ENCODE assay signal across 21 cellular contexts in the genomic region with DNA sequence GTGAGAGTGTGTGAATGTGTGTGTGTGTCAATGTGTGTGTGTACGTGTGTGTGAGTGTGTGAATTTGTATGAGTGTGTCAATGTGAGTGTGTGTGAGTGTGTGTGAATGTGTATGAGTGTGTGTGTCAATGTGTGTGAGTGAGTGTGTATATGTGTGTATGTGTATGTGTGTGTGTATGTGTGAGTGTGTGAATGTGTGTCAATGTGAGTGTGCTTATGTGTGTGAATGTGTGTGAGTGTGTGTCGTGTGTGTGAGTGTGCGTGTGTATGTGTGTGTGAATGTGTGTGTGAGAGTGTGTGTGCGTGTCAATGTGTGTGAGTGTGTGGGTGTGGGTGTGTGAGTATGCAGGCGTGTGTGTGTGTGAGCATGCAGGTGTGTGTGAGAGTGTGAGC.
"Had no signal": no experiment of that assay in that cellular context is flagged by ENCODE, and none has a peak within 500 bp of the region (broad histone marks: within the 10 kb centered on the region; RNA-seq: fewer than 3 reads in every experiment).

No MANE protein-coding gene starts in this region.

- H3K36me3 Mint-ChIP-seq: activated naive CD4-positive, alpha-beta T cell treated with anti-CD3 and anti-CD28 coated beads, Interleukin-2, amount 50 U/mL, for 24 hours; stimulated activated naive B cell treated with anti-CD40 and anti-IgM and Interleukin-4, amounts not matched to agents 10 μg/mL and 1 μg/mL and 100 μg/mL, for 72 hours had no signal

- H3K9me3 Mint-ChIP-seq: activated CD4-positive, alpha-beta T cell treated with anti-CD3 and anti-CD28 coated beads, Interleukin-2, amount 10 ng/mL, durations not matched to agents 7 days and 5 days; activated naive CD4-positive, alpha-beta T cell treated with anti-CD3 and anti-CD28 coated beads, Interleukin-2, amount 50 U/mL, for 24 hours; activated T-cell treated with anti-CD3 and anti-CD28 coated beads, Interleukin-2, amount 50 U/mL, for 72 hours; dendritic cell treated with granulocyte-macrophage colony-stimulating factor and Interleukin-4, amounts not matched to agents 40 ng/mL and 50 ng/mL, for 4 days; nephron; stimulated activated naive B cell treated with anti-CD40 and anti-IgM and Interleukin-4, amounts not matched to agents 10 μg/mL and 1 μg/mL and 100 μg/mL, for 72 hours had no signal

- FAIRE-seq: keratinocyte had no signal

- H3K9me3 ChIP-seq: ascending aorta, breast epithelium, thyroid gland had no signal

- H3K27me3 ChIP-seq: ascending aorta, breast epithelium, thyroid gland had no signal

- H3K4me3 ChIP-seq: ascending aorta, breast epithelium, lung, thyroid gland had no signal

- H3K4me1 ChIP-seq: ascending aorta, breast epithelium, thyroid gland had no signal

- H3K36me3 ChIP-seq: ascending aorta, breast epithelium, thyroid gland had no signal

- H3K27ac ChIP-seq: ascending aorta, breast epithelium, thyroid gland had no signal

- H3K27ac Mint-ChIP-seq: activated CD4-positive, alpha-beta T cell treated with anti-CD3 and anti-CD28 coated beads, Interleukin-2, amount 10 ng/mL, durations not matched to agents 7 days and 5 days; activated naive CD4-positive, alpha-beta T cell treated with anti-CD3 and anti-CD28 coated beads, Interleukin-2, amount 50 U/mL, for 24 hours; activated T-cell treated with anti-CD3 and anti-CD28 coated beads, Interleukin-2, amount 50 U/mL, for 72 hours; dendritic cell treated with granulocyte-macrophage colony-stimulating factor and Interleukin-4, amounts not matched to agents 40 ng/mL and 50 ng/mL, for 4 days; nephron; stimulated activated naive B cell treated with anti-CD40 and anti-IgM and Interleukin-4, amounts not matched to agents 10 μg/mL and 1 μg/mL and 100 μg/mL, for 72 hours had no signal

- DNase-seq: activated gamma-delta T cell; activated T-cell treated with anti-CD3 and anti-CD28 coated beads, Interleukin-2, amount 50 U/mL, for 72 hours; cerebellar nuclear complex; effector memory CD4-positive, alpha-beta T cell; foreskin fibroblast; hypothalamus; midbrain; nucleus accumbens; retina; stimulated activated naive B cell treated with anti-CD40 and anti-IgM and Interleukin-4, amounts not matched to agents 10 μg/mL and 1 μg/mL and 100 μg/mL, for 72 hours; T-helper 1 cell; T-helper 9 cell; thyroid gland had no signal

- ATAC-seq: activated T-cell treated with anti-CD3 and anti-CD28 coated beads, Interleukin-2, amount 50 U/mL, for 72 hours; stimulated activated naive B cell treated with anti-CD40 and anti-IgM and Interleukin-4, amounts not matched to agents 10 μg/mL and 1 μg/mL and 100 μg/mL, for 72 hours had no signal

- H3K4me3 Mint-ChIP-seq: activated CD4-positive, alpha-beta T cell treated with anti-CD3 and anti-CD28 coated beads, Interleukin-2, amount 10 ng/mL, durations not matched to agents 7 days and 5 days; activated naive CD4-positive, alpha-beta T cell treated with anti-CD3 and anti-CD28 coated beads, Interleukin-2, amount 50 U/mL, for 24 hours; activated T-cell treated with anti-CD3 and anti-CD28 coated beads, Interleukin-2, amount 50 U/mL, for 72 hours; dendritic cell treated with granulocyte-macrophage colony-stimulating factor and Interleukin-4, amounts not matched to agents 40 ng/mL and 50 ng/mL, for 4 days; nephron; stimulated activated naive B cell treated with anti-CD40 and anti-IgM and Interleukin-4, amounts not matched to agents 10 μg/mL and 1 μg/mL and 100 μg/mL, for 72 hours had no signal

- H3K4me1 Mint-ChIP-seq: activated CD4-positive, alpha-beta T cell treated with anti-CD3 and anti-CD28 coated beads, Interleukin-2, amount 10 ng/mL, durations not matched to agents 7 days and 5 days; activated naive CD4-positive, alpha-beta T cell treated with anti-CD3 and anti-CD28 coated beads, Interleukin-2, amount 50 U/mL, for 24 hours; nephron; stimulated activated naive B cell treated with anti-CD40 and anti-IgM and Interleukin-4, amounts not matched to agents 10 μg/mL and 1 μg/mL and 100 μg/mL, for 72 hours had no signal
